ENCODE assay signal across 8 cellular contexts in genomic region chr2:201414099-201415023, GRCh38. TPM values are rescaled to one million over a fixed set of nuclear protein-coding genes. Genes with fewer than 3 reads are reported as not detected.
DNase-seq lines count a peak whose midpoint lies in the region; ATAC-seq and TF ChIP-seq lines count a peak whose summit lies in the region.

No MANE protein-coding gene starts in this region.

- peaks cover 13% of the 10 kb centered on the region for H3K36me3 Mint-ChIP-seq in activated T-helper 1 cell treated with anti-CD3 and anti-CD28 coated beads, Interleukin-12 subunit alpha, Interleukin-12 subunit beta, Interleukin-2, Interleukin-4 antibody, amounts not matched to agents 30 ng/mL and 10 ng/mL and 1 ng/mL, durations not matched to agents 14 hours and 24 hours and 36 hours (ENCODE audit: low read depth)

- no peak overlapping the region for H3K9ac ChIP-seq in smooth muscle cell (ENCODE audit: low read depth)

- 41% methylated on average over 3 of the region's 3 CpGs for WGBS in smooth muscle cell (ENCODE audit: low lambda C conversion rate)

- H3K9me3 Mint-ChIP-seq in activated T-helper 1 cell treated with anti-CD3 and anti-CD28 coated beads, Interleukin-12 subunit alpha, Interleukin-12 subunit beta, Interleukin-2, Interleukin-4 antibody, amounts not matched to agents 30 ng/mL and 10 ng/mL and 1 ng/mL, durations not matched to agents 14 hours and 24 hours and 36 hours, result no peaks in the 10 kb centered on the region

- H3K27me3 ChIP-seq in smooth muscle cell (ENCODE audit: low read depth) (no peaks in the 10 kb centered on the region), PC-9 (ENCODE audit: insufficient read depth, low read depth) (no peaks in the 10 kb centered on the region)

- no peak overlapping the region for H3K27ac Mint-ChIP-seq in activated T-helper 1 cell treated with anti-CD3 and anti-CD28 coated beads, Interleukin-12 subunit alpha, Interleukin-12 subunit beta, Interleukin-2, Interleukin-4 antibody, amounts not matched to agents 30 ng/mL and 10 ng/mL and 1 ng/mL, durations not matched to agents 14 hours and 24 hours and 36 hours

- H3K36me3 ChIP-seq in smooth muscle cell (ENCODE audit: low read depth) (no peaks in the 10 kb centered on the region), PC-9 (ENCODE audit: low read depth) (no peaks in the 10 kb centered on the region)

- peak overlapping the region; percentile 43 for H3K4me2 ChIP-seq in smooth muscle cell
- no peak overlapping the region for H3K4me2 ChIP-seq in PC-9

- no peak overlapping the region for H3K4me3 Mint-ChIP-seq in activated T-helper 1 cell treated with anti-CD3 and anti-CD28 coated beads, Interleukin-12 subunit alpha, Interleukin-12 subunit beta, Interleukin-2, Interleukin-4 antibody, amounts not matched to agents 30 ng/mL and 10 ng/mL and 1 ng/mL, durations not matched to agents 14 hours and 24 hours and 36 hours

- H3K27ac ChIP-seq in coronary artery, result peak overlapping the region; percentile 51 to 81
- H3K27ac ChIP-seq in smooth muscle cell (ENCODE audit: low read depth), result no peak overlapping the region
- H3K27ac ChIP-seq in PC-9, result no peak overlapping the region

- intact Hi-C loops in PC-9 (cut with micrococcal nuclease; ENCODE audit: unreplicated experiment), result no loop called here
- intact Hi-C loops in activated T-helper 1 cell treated with anti-CD3 and anti-CD28 coated beads, Interleukin-12 subunit alpha, Interleukin-12 subunit beta, Interleukin-2, Interleukin-4 antibody, amounts not matched to agents 30 ng/mL and 10 ng/mL and 1 ng/mL, durations not matched to agents 14 hours and 24 hours and 36 hours (cut with micrococcal nuclease), result loop anchor here (1.0 to 2.0 kb wide), 3 partner anchors 8 to 37 kb away; partner anchors contain the start of genes STRADB and TRAK2

- H3K27me3 Mint-ChIP-seq in activated T-helper 1 cell treated with anti-CD3 and anti-CD28 coated beads, Interleukin-12 subunit alpha, Interleukin-12 subunit beta, Interleukin-2, Interleukin-4 antibody, amounts not matched to agents 30 ng/mL and 10 ng/mL and 1 ng/mL, durations not matched to agents 14 hours and 24 hours and 36 hours (ENCODE audit: insufficient read depth), result no peaks in the 10 kb centered on the region

- BruUV-seq in PC-9 (replicated peaks; lab: Mats Ljungman, UMichigan), result no TSS peak

- H3K4me1 ChIP-seq in smooth muscle cell (ENCODE audit: low read depth) (peaks cover 5% of the 10 kb centered on the region), PC-9 (replicated peaks; ENCODE audit: insufficient read depth) (no peaks in the 10 kb centered on the region)

- H2AFZ ChIP-seq in smooth muscle cell (ENCODE audit: low read depth) (no peak overlapping the region), PC-9 (no peak overlapping the region)

- POLR2A ChIA-PET in PC-9 (lab: Charles Lee; ENCODE audit: unreplicated experiment), result interaction anchor here (0.6 kb wide), 1 partner anchor 311 kb away, joined by 3 read pairs; no protein-coding TSS in a partner anchor

- ATAC-seq in GM19324 (IDR thresholded peaks at IDR 0.05; ENCODE audit: low FRiP score, unreplicated experiment), result peak; percentile 59
- ATAC-seq in HG03066 (IDR thresholded peaks at IDR 0.05; ENCODE audit: low read depth, unreplicated experiment), result peak; percentile 83

- H3K9me3 ChIP-seq in smooth muscle cell (replicated peaks; ENCODE audit: low read depth) (no peaks in the 10 kb centered on the region), PC-9 (ENCODE audit: insufficient read depth, low read depth) (no peaks in the 10 kb centered on the region)

- H3K9me2 ChIP-seq in PC-9 (ENCODE audit: insufficient read depth), result no peaks in the 10 kb centered on the region; the same call in 1 of the 2 replicates

- H3K4me1 Mint-ChIP-seq in activated T-helper 1 cell treated with anti-CD3 and anti-CD28 coated beads, Interleukin-12 subunit alpha, Interleukin-12 subunit beta, Interleukin-2, Interleukin-4 antibody, amounts not matched to agents 30 ng/mL and 10 ng/mL and 1 ng/mL, durations not matched to agents 14 hours and 24 hours and 36 hours (ENCODE audit: low read depth), result peaks cover 8% of the 10 kb centered on the region

- H4K20me1 ChIP-seq in smooth muscle cell (ENCODE audit: low read depth) (peaks cover 42% of the 10 kb centered on the region), PC-9 (ENCODE audit: insufficient read depth) (no peaks in the 10 kb centered on the region)

- H3F3A ChIP-seq in smooth muscle cell (ENCODE audit: low read depth) (no peaks in the 10 kb centered on the region), PC-9 (ENCODE audit: insufficient read depth, low read depth) (peaks cover 3% of the 10 kb centered on the region; the same call in 1 of the 2 replicates)

- CTCF ChIA-PET in PC-9 (lab: Charles Lee), result no interaction called here

- H3K79me2 ChIP-seq in smooth muscle cell (ENCODE audit: low read depth) (peaks cover 39% of the 10 kb centered on the region), PC-9 (ENCODE audit: low read depth) (0 out of 2 replicates have a peak, but pooled peaks cover 4% of the 10 kb centered on the region)

- H3K4me3 ChIP-seq in coronary artery (peak overlapping the region; percentile 27), smooth muscle cell (no peak overlapping the region), PC-9 (no peak overlapping the region)

- no peak for DNase-seq in coronary artery (ENCODE audit: low spot score)
- no peak for DNase-seq in smooth muscle cell (lab: John Stamatoyannopoulos, UW; ENCODE audit: unreplicated experiment)
- DNase-seq in NCI-H2081 (lab: John Stamatoyannopoulos, UW), result no peak
- DNase-seq in PC-9, result no peak
- no peak for DNase-seq in activated T-helper 1 cell treated with anti-CD3 and anti-CD28 coated beads, Interleukin-12 subunit alpha, Interleukin-12 subunit beta, Interleukin-2, Interleukin-4 antibody, amounts not matched to agents 30 ng/mL and 10 ng/mL and 1 ng/mL, durations not matched to agents 14 hours and 24 hours and 36 hours (ENCODE audit: low spot score)
- no peak for DNase-seq in activated CD4-positive, CD25-positive, alpha-beta regulatory T cell (lab: John Stamatoyannopoulos, UW)

- TF ChIP-seq CTCF in coronary artery (IDR thresholded peaks at IDR 0.05) (no peak), smooth muscle cell (IDR thresholded peaks at IDR 0.05; ENCODE audit: borderline replicate concordance, insufficient read depth, poor library complexity, severe bottlenecking) (no peak), PC-9 (conservative IDR thresholded peaks at IDR 0.05) (no peak)

RNA-seq across cellular contexts. Expression of gene TRAK2, which starts 36.9 kb away (rescaled TPM):
- total RNA-seq in smooth muscle cell (15.7 and 18.9 TPM in 2 replicates), PC-9 (2021) (18.8 and 33.2 TPM in 2 replicates)
- polyA plus RNA-seq in smooth muscle cell, result 6.3 and 6.6 TPM in 2 replicates
- total RNA-seq in activated T-helper 1 cell treated with anti-CD3 and anti-CD28 coated beads, Interleukin-12 subunit alpha, Interleukin-12 subunit beta, Interleukin-2, Interleukin-4 antibody, amounts not matched to agents 30 ng/mL and 10 ng/mL and 1 ng/mL, durations not matched to agents 14 hours and 24 hours and 36 hours, result 24.7 and 28.9 TPM in 2 replicates

RNA-seq across cellular contexts. Expression of gene STRADB, which starts 37.2 kb away (rescaled TPM):
- total RNA-seq in smooth muscle cell, result 19.4 and 20.5 TPM in 2 replicates
- polyA plus RNA-seq in smooth muscle cell, result 15.8 and 18.8 TPM in 2 replicates
- total RNA-seq in PC-9 (2021), result 24.0 and 32.1 TPM in 2 replicates
- 14.6 and 18.1 TPM in 2 replicates for total RNA-seq in activated T-helper 1 cell treated with anti-CD3 and anti-CD28 coated beads, Interleukin-12 subunit alpha, Interleukin-12 subunit beta, Interleukin-2, Interleukin-4 antibody, amounts not matched to agents 30 ng/mL and 10 ng/mL and 1 ng/mL, durations not matched to agents 14 hours and 24 hours and 36 hours

RNA-seq across cellular contexts. Expression of gene FLACC1, which starts 57.2 kb away (rescaled TPM):
- total RNA-seq in smooth muscle cell, result 0.76 and 0.94 TPM in 2 replicates
- 0.95 TPM in 1 of 2 replicates, not detected in the other for polyA plus RNA-seq in smooth muscle cell
- 0.75 and 0.87 TPM in 2 replicates for total RNA-seq in PC-9 (2021)
- total RNA-seq in activated T-helper 1 cell treated with anti-CD3 and anti-CD28 coated beads, Interleukin-12 subunit alpha, Interleukin-12 subunit beta, Interleukin-2, Interleukin-4 antibody, amounts not matched to agents 30 ng/mL and 10 ng/mL and 1 ng/mL, durations not matched to agents 14 hours and 24 hours and 36 hours, result 0.23 and 1.1 TPM in 2 replicates

Comparison
In these comparisons a context has a peak if more than half of its experiments do, and no peak if none do; other contexts are left out.
1. H3K27ac ChIP-seq: peak in coronary artery (2 of 2); none in smooth muscle cell (single experiment) and PC-9 (single experiment).